23 cellular contexts compared by ENCODE assay signal in genomic region chr12:109938947-109939346, GRCh38.
"Had no signal": no experiment of that assay in that cellular context is flagged by ENCODE, and none has a peak within 500 bp of the region (broad histone marks: within the 10 kb centered on the region; RNA-seq: fewer than 3 reads in every experiment).

No MANE protein-coding gene starts in this region.

- H3K9me3 Mint-ChIP-seq: immature natural killer cell; naive thymus-derived CD8-positive, alpha-beta T cell; nephron; neural progenitor cell; stimulated activated memory B cell treated with anti-CD40 and anti-IgM and Interleukin-4, amounts not matched to agents 10 μg/mL and 1 μg/mL and 100 μg/mL, for 72 hours had no signal

- DNase-seq: heart left ventricle; hypothalamus; immature natural killer cell; left ventricle myocardium inferior; naive thymus-derived CD8-positive, alpha-beta T cell; pancreas; posterior cingulate gyrus; retina; right cardiac atrium; stimulated activated CD4-positive, alpha-beta T cell treated with anti-CD3 and anti-CD28 coated beads, Interleukin-4, amount 100 ng/mL, for 24 hours; stimulated activated naive CD4-positive, alpha-beta T cell treated with Interleukin-2 at 50 U/mL for 16 hours; tibial artery; trophoblast cell; upper lobe of right lung had no signal

- H3K4me1 Mint-ChIP-seq: stimulated activated memory B cell treated with anti-CD40 and anti-IgM and Interleukin-4, amounts not matched to agents 10 μg/mL and 1 μg/mL and 100 μg/mL, for 72 hours had no signal

- H3K27ac Mint-ChIP-seq: neural progenitor cell; stimulated activated memory B cell treated with anti-CD40 and anti-IgM and Interleukin-4, amounts not matched to agents 10 μg/mL and 1 μg/mL and 100 μg/mL, for 72 hours had no signal

- H3K27me3 Mint-ChIP-seq: naive thymus-derived CD8-positive, alpha-beta T cell; stimulated activated memory B cell treated with anti-CD40 and anti-IgM and Interleukin-4, amounts not matched to agents 10 μg/mL and 1 μg/mL and 100 μg/mL, for 72 hours had no signal

- H3K4me1 ChIP-seq: neural progenitor cell, prostate gland, suprapubic skin, tibial artery, upper lobe of right lung had no signal

- H3K27me3 ChIP-seq: heart left ventricle, neural progenitor cell, pancreas, suprapubic skin, tibial artery, upper lobe of right lung had no signal

- H3K9me3 ChIP-seq: heart left ventricle, left ventricle myocardium inferior, pancreas, prostate gland, suprapubic skin, thoracic aorta, tibial artery, upper lobe of right lung had no signal

- ATAC-seq: heart left ventricle; naive thymus-derived CD8-positive, alpha-beta T cell; pancreas; right cardiac atrium; sciatic nerve; stimulated activated memory B cell treated with anti-CD40 and anti-IgM and Interleukin-4, amounts not matched to agents 10 μg/mL and 1 μg/mL and 100 μg/mL, for 72 hours; upper lobe of right lung had no signal

- H2AFZ ChIP-seq: neural progenitor cell had no signal

- H3K4me3 ChIP-seq: heart left ventricle, left ventricle myocardium inferior, lung, neural progenitor cell, pancreas, prostate gland, skin epidermis, suprapubic skin, thoracic aorta, tibial artery, upper lobe of right lung had no signal

- H3K4me2 ChIP-seq: neural progenitor cell had no signal

- H3K27ac ChIP-seq: heart left ventricle, neural progenitor cell, pancreas, prostate gland, suprapubic skin, thoracic aorta, tibial artery, upper lobe of right lung had no signal

- H3K4me3 Mint-ChIP-seq: immature natural killer cell; naive thymus-derived CD8-positive, alpha-beta T cell; nephron; neural progenitor cell; stimulated activated memory B cell treated with anti-CD40 and anti-IgM and Interleukin-4, amounts not matched to agents 10 μg/mL and 1 μg/mL and 100 μg/mL, for 72 hours had no signal

- H3K9ac ChIP-seq: neural progenitor cell had no signal
